In genomic region chr3:118239253-118239652, GRCh38 we compare ENCODE assay signal across 26 cellular contexts.
"Had no signal": no experiment of that assay in that cellular context is flagged by ENCODE, and none has a peak within 500 bp of the region (broad histone marks: within the 10 kb centered on the region; RNA-seq: fewer than 3 reads in every experiment).

No MANE protein-coding gene starts in this region.

- H3K4me3 ChIP-seq: neural progenitor cell, ovary, psoas muscle, right lobe of liver, sigmoid colon, stomach, thoracic aorta, thyroid gland, tibial nerve, upper lobe of left lung, uterus had no signal

- H3K36me3 ChIP-seq: neural progenitor cell, neutrophil, ovary, right lobe of liver, sigmoid colon, stomach, thoracic aorta, thyroid gland, tibial nerve, upper lobe of left lung, uterus had no signal

- H3K9me3 ChIP-seq: neutrophil, ovary, psoas muscle, right lobe of liver, sigmoid colon, stomach, thoracic aorta, thyroid gland, tibial nerve, upper lobe of left lung, uterus had no signal

- H3K27ac ChIP-seq: neural progenitor cell, neutrophil, ovary, parathyroid adenoma, psoas muscle, right lobe of liver, sigmoid colon, stomach, thoracic aorta, thyroid gland, tibial nerve, upper lobe of left lung, uterus had no signal

- H3K4me1 ChIP-seq: parathyroid adenoma, psoas muscle, right lobe of liver, sigmoid colon, stomach, thyroid gland, tibial nerve, upper lobe of left lung, uterus had no signal

- FAIRE-seq: small intestine had no signal

- DNase-seq: naive thymus-derived CD4-positive, alpha-beta T cell; natural killer cell; nucleus accumbens; ovary; psoas muscle; right cardiac atrium; right lobe of liver; sigmoid colon; small intestine; stimulated activated CD4-positive, alpha-beta T cell treated with anti-CD3 and anti-CD28 coated beads, Interleukin-15, amount 100 ng/mL, for 24 hours; stimulated activated CD4-positive, alpha-beta T cell treated with anti-CD3 and anti-CD28 coated beads, Interleukin-2, amount 100 ng/mL, for 24 hours; stimulated activated CD4-positive, alpha-beta T cell treated with anti-CD3 and anti-CD28 coated beads, Interleukin-2, amount 100 ng/mL, for 48 hours; stimulated activated CD4-positive, alpha-beta T cell treated with anti-CD3 and anti-CD28 coated beads, Interleukin-4, amount 100 ng/mL, for 24 hours; stimulated activated naive B cell treated with anti-CD40 and anti-IgM and Interleukin-4, amounts not matched to agents 10 μg/mL and 1 μg/mL and 100 μg/mL, for 72 hours; stimulated activated naive CD4-positive, alpha-beta T cell treated with Interleukin-2 at 50 U/mL for 16 hours; stomach; thyroid gland; trophoblast cell; upper lobe of left lung; uterus had no signal

- ATAC-seq: naive thymus-derived CD4-positive, alpha-beta T cell; natural killer cell; psoas muscle; right cardiac atrium; right lobe of liver; stimulated activated effector memory CD8-positive, alpha-beta T cell treated with anti-CD3 and anti-CD28 coated beads, Interleukin-12 subunit alpha, Interleukin-12 subunit beta, amount 100 ng/mL, for 72 hours; stimulated activated naive B cell treated with anti-CD40 and anti-IgM and Interleukin-4, amounts not matched to agents 10 μg/mL and 1 μg/mL and 100 μg/mL, for 72 hours had no signal

- H3K27me3 ChIP-seq: neural progenitor cell, neutrophil, ovary, right lobe of liver, sigmoid colon, stomach, thyroid gland, tibial nerve, upper lobe of left lung, uterus had no signal
